8 cellular contexts compared by ENCODE assay signal in genomic region chr5:40797273-40798011, GRCh38. TPM values are rescaled to one million over a fixed set of nuclear protein-coding genes. Genes with fewer than 3 reads are reported as not detected.
A peak's percentile ranks its signal among the peaks of the same experiment; 100 is the strongest.
DNase-seq lines count a peak whose midpoint lies in the region; ATAC-seq, FAIRE-seq and TF ChIP-seq lines count a peak whose summit lies in the region.

No MANE protein-coding gene starts in this region.

- H3K4me3 ChIP-seq in dorsolateral prefrontal cortex (peak overlapping the region; percentile 69 to 100 (median 94)), lower lobe of right lung (peak overlapping the region; percentile 96)

- intact Hi-C loops in dorsolateral prefrontal cortex (cut with DNase I) = loop anchor here (1.0 kb wide), 2 partner anchors 38 to 42 kb away; partner anchors contain the start of genes RPL37 (in 2 of the 2) and TTC33 (in 1 of the 2)
- intact Hi-C loops in lower lobe of right lung (cut with DNase I) = no loop called here

- peaks cover 33% of the 10 kb centered on the region for H3K4me1 ChIP-seq in lower lobe of right lung

- H3K27me3 ChIP-seq in dorsolateral prefrontal cortex = no peaks in the 10 kb centered on the region
- no peaks in the 10 kb centered on the region for H3K27me3 ChIP-seq in lower lobe of right lung (ENCODE audit: low read depth)

- peak; percentile 68 for DNase-seq in AG08396 (ENCODE audit: low spot score)
- peak; percentile 44 for DNase-seq in GM19239 (ENCODE audit: insufficient read length, low spot score)
- DNase-seq in NCI-H526 treated with DMSO at 0.1 percent for 48 hours (lab: John Stamatoyannopoulos, UW) = peak; percentile 74
- peak; percentile 67 to 72 for DNase-seq in activated CD4-positive, alpha-beta T cell treated with anti-CD3 and anti-CD28 coated beads, Interleukin-2, amount 50 U/mL, for 4 hours
- peak; percentile 39 to 71 (median 58) for DNase-seq in dorsolateral prefrontal cortex
- peak; percentile 85 for DNase-seq in lower lobe of right lung
- peak; percentile 36 to 57 (median 42) for DNase-seq in stimulated activated CD4-positive, alpha-beta T cell treated with anti-CD3 and anti-CD28 coated beads, TNF-alpha, amount 100 ng/mL, for 1 hour (ENCODE audit: low read depth in 3 of 3, low spot score in 1 of 3)

- no peaks in the 10 kb centered on the region for H3K9me3 ChIP-seq in lower lobe of right lung

- peak; percentile 50 for ATAC-seq in HG03439 (IDR thresholded peaks at IDR 0.05; ENCODE audit: unreplicated experiment)
- ATAC-seq in lower lobe of right lung = peak; percentile 76 to 78

- no peaks in the 10 kb centered on the region for H3K36me3 ChIP-seq in lower lobe of right lung

- peak overlapping the region; percentile 71 to 98 (median 94) for H3K27ac ChIP-seq in dorsolateral prefrontal cortex
- H3K27ac ChIP-seq in lower lobe of right lung = peak overlapping the region; percentile 90

- FAIRE-seq in GM19239 (lab: Jason Lieb, UNC) = peak; percentile 66

- TF ChIP-seq CTCF in dorsolateral prefrontal cortex (IDR thresholded peaks at IDR 0.05 in 54 of 56, conservative IDR thresholded peaks at IDR 0.05 in 2 of 56; ENCODE audit: low read depth in 1 of 56, partially characterized antibody in 56 of 56) = peak in 1 of 56 donors; percentile 3
- TF ChIP-seq CTCF in lower lobe of right lung (IDR thresholded peaks at IDR 0.05) = no peak

RNA-seq across cellular contexts. Expression of gene PRKAA1, which starts 0.7 kb away (rescaled TPM):
- 10 to 100 TPM; 30.2 to 83.2 (median 52.4) TPM for total RNA-seq in dorsolateral prefrontal cortex
- total RNA-seq in lower lobe of right lung = 89.1 TPM

RNA-seq across cellular contexts. Expression of gene RPL37, which starts 37.6 kb away (rescaled TPM):
- total RNA-seq in dorsolateral prefrontal cortex (100 to 1,000 TPM; 346 to 612 (median 431) TPM), lower lobe of right lung (965 TPM)

RNA-seq across cellular contexts. Expression of gene TTC33, which starts 41.7 kb away (rescaled TPM):
- total RNA-seq in dorsolateral prefrontal cortex (10 to 100 TPM; 14.3 to 56.7 (median 40.2) TPM), lower lobe of right lung (14.9 TPM)

RNA-seq across cellular contexts. Expression of gene CARD6, which starts 43.7 kb away (rescaled TPM):
- 1 to 10 TPM in 115 of 120 experiments, under 1 TPM in 5; 0.68 to 5.5 (median 2.0) TPM for total RNA-seq in dorsolateral prefrontal cortex
- total RNA-seq in lower lobe of right lung = 24.3 TPM

Comparison
In these comparisons a context has a peak if more than half of its experiments do, and no peak if none do; other contexts are left out.
1. Peak in every context shown above with its lines: DNase-seq, ATAC-seq, H3K4me3 ChIP-seq and H3K27ac ChIP-seq.